8 cellular contexts compared by ENCODE assay signal in the genomic region with DNA sequence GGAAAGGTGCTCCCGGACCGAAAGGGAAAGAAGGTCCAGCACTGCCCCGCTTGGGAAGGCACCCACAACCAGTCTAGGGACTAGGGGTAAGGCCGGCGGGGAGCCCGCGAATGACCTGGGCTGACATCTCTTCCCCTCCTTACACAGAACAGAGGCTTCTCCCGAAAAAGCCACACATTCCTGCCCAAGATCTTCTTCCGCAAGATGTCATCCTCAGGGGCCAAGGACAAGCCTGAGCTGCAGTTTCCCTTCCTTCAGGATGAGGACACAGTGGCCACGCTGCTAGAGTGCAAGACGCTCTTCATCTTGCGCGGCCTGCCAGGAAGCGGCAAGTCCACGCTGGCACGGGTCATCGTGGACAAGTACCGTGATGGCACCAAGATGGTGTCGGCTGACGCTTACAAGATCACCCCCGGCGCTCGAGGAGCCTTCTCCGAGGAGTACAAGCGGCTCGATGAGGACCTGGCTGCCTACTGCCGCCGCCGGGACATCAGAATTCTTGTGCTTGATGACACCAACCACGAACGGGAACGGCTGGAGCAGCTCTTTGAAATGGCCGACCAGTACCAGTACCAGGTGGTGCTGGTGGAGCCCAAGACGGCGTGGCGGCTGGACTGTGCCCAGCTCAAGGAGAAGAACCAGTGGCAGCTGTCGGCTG. TPM values are rescaled to one million over a fixed set of nuclear protein-coding genes. Genes with fewer than 3 reads are reported as not detected.
A peak's percentile ranks its signal among the peaks of the same experiment; 100 is the strongest.
DNase-seq lines count a peak whose midpoint lies in the region; ATAC-seq, FAIRE-seq and TF ChIP-seq lines count a peak whose summit lies in the region.

No MANE protein-coding gene starts in this region.

- TF ChIP-seq CTCF in HepG2 (CRISPR knock-in tag; IDR thresholded peaks at IDR 0.05) = 0 out of 2 replicates have a peak, but pooled peaks have one; percentile 0
- no peak for TF ChIP-seq CTCF in thoracic aorta (IDR thresholded peaks at IDR 0.05)

- H3K4me3 Mint-ChIP-seq in activated CD4-positive, alpha-beta T cell treated with anti-CD3 and anti-CD28 coated beads, Interleukin-2, amount 10 ng/mL, durations not matched to agents 7 days and 5 days = peak overlapping the region; percentile 84

- H3K27ac Mint-ChIP-seq in activated CD4-positive, alpha-beta T cell treated with anti-CD3 and anti-CD28 coated beads, Interleukin-2, amount 10 ng/mL, durations not matched to agents 7 days and 5 days = peak overlapping the region; percentile 91

- WGBS in HepG2 (ENCODE audit: low lambda C conversion rate) = 94% methylated on average over 37 of the region's 37 CpGs

- ATAC-seq in HepG2 (no peak), thoracic aorta (ENCODE audit: insufficient number of reproducible peaks, low FRiP score, low read depth) (no peak), HG02763 (IDR thresholded peaks at IDR 0.05; ENCODE audit: unreplicated experiment) (no peak)

- in situ Hi-C loops in HepG2 (cut with HindIII; ENCODE audit: extremely low pct_ligation_motif_present, low pct_unique_long_range_greater_than_20kb) = loop anchor here (5.0 kb wide), 1 partner anchor 49 kb away; the partner anchor contains the start of gene DNAJC7

- no peak for DNase-seq in activated CD4-positive, alpha-beta T cell treated with anti-CD3 and anti-CD28 coated beads, Interleukin-2, amount 10 ng/mL, durations not matched to agents 7 days and 5 days
- DNase-seq in activated CD4-positive, alpha-beta T cell treated with anti-CD3 and anti-CD28 coated beads, Interleukin-2, amount 50 U/mL, for 4 hours = no peak
- DNase-seq in HepG2 (ENCODE audit: low spot score) (no peak), thoracic aorta (ENCODE audit: low spot score) (no peak), RKO (ENCODE audit: low spot score) (no peak), occipital lobe (lab: John Stamatoyannopoulos, UW) (no peak)

- CTCF ChIA-PET in activated CD4-positive, alpha-beta T cell treated with anti-CD3 and anti-CD28 coated beads, Interleukin-2, amount 10 ng/mL, durations not matched to agents 7 days and 5 days (lab: Charles Lee) = interaction anchor here (0.6 to 1.6 kb wide), 3 partner anchors 9 to 110 kb away, joined by 3 to 4 read pairs (median 3); partner anchors contain the start of gene ODAD4
- CTCF ChIA-PET in HepG2 (lab: Yijun Ruan, JAX; ENCODE audit: low intra/inter-chr PET ratio, low total read pairs) = no interaction called here

- no peaks in the 10 kb centered on the region; a peak in 1 of 5 replicates for H3K27me3 ChIP-seq in HepG2 (ENCODE audit: control insufficient read depth in 1 of 2, insufficient read depth in 2 of 2, low read length in 2 of 2)
- H3K27me3 ChIP-seq in thoracic aorta (replicated peaks; ENCODE audit: insufficient read depth) = no peaks in the 10 kb centered on the region

- peaks cover 53% of the 10 kb centered on the region for H3K4me1 Mint-ChIP-seq in activated CD4-positive, alpha-beta T cell treated with anti-CD3 and anti-CD28 coated beads, Interleukin-2, amount 10 ng/mL, durations not matched to agents 7 days and 5 days

- H3K36me3 ChIP-seq in HepG2 (replicated peaks in 1 of 2; ENCODE audit: control insufficient read depth in 1 of 2, insufficient read depth in 2 of 2, low read length in 2 of 2) (peaks cover 16 to 39% of the 10 kb centered on the region in 2 experiments), thoracic aorta (peaks cover 13% of the 10 kb centered on the region)

- H3K79me2 ChIP-seq in HepG2 (ENCODE audit: insufficient read depth, low read length) = peaks cover 40% of the 10 kb centered on the region

- H3K27ac ChIP-seq in angular gyrus (ENCODE audit: low read depth, low read length) = peak overlapping the region; percentile 98
- H3K27ac ChIP-seq in HepG2 (ENCODE audit: extremely low read length, insufficient read depth, low read length) = peak overlapping the region; percentile 83
- peak overlapping the region; percentile 69 to 85 for H3K27ac ChIP-seq in thoracic aorta

- H3K4me1 ChIP-seq in HepG2 (ENCODE audit: insufficient read depth, low read length) (peaks cover 59% of the 10 kb centered on the region), thoracic aorta (ENCODE audit: control insufficient read depth in 1 of 2, low read depth in 2 of 2) (peaks cover 4 to 48% of the 10 kb centered on the region in 2 donors)

- FAIRE-seq in HepG2 (lab: Jason Lieb, UNC) = no peak

- BruUV-seq in HepG2 (replicated peaks; lab: Mats Ljungman, UMichigan) = no TSS peak

- TF ChIP-seq EP300 in HepG2 (IDR thresholded peaks at IDR 0.05; ENCODE audit: low read depth in 2 of 2, low read length in 2 of 2) (no peak), HepG2 (CRISPR knock-in tag; IDR thresholded peaks at IDR 0.05; ENCODE audit: borderline replicate concordance) (no peak)

- peak overlapping the region; percentile 98 for H3K9ac ChIP-seq in HepG2 (ENCODE audit: insufficient read depth, low read depth, low read length)

- peak overlapping the region; percentile 90 for H3K4me2 ChIP-seq in HepG2 (ENCODE audit: low read depth, low read length)

- H3K9me3 ChIP-seq in HepG2 (ENCODE audit: low read length) = no peaks in the 10 kb centered on the region
- H3K9me3 ChIP-seq in thoracic aorta = no peaks in the 10 kb centered on the region

- TF ChIP-seq RAD21 in HepG2 (CRISPR knock-in tag; IDR thresholded peaks at IDR 0.05) = no peak

- H4K20me1 ChIP-seq in HepG2 (ENCODE audit: insufficient read depth, low read length) = peaks cover 12% of the 10 kb centered on the region; the same call in 1 of the 2 replicates

- H3K9me3 Mint-ChIP-seq in activated CD4-positive, alpha-beta T cell treated with anti-CD3 and anti-CD28 coated beads, Interleukin-2, amount 10 ng/mL, durations not matched to agents 7 days and 5 days = no peaks in the 10 kb centered on the region

- H3K36me3 Mint-ChIP-seq in activated CD4-positive, alpha-beta T cell treated with anti-CD3 and anti-CD28 coated beads, Interleukin-2, amount 10 ng/mL, durations not matched to agents 7 days and 5 days (ENCODE audit: low read depth) = peaks cover 39% of the 10 kb centered on the region

- no peak overlapping the region for H2AFZ ChIP-seq in HepG2 (ENCODE audit: low read length)

- POLR2A ChIA-PET in activated CD4-positive, alpha-beta T cell treated with anti-CD3 and anti-CD28 coated beads, Interleukin-2, amount 10 ng/mL, durations not matched to agents 7 days and 5 days (lab: Charles Lee) = interaction anchor here (3.0 kb wide), 1 partner anchor 145 kb away, joined by 7 read pairs; the partner anchor contains the start of gene DHX58
- POLR2A ChIA-PET in HepG2 (lab: Yijun Ruan, JAX) = interaction anchor here (1.0 to 9.0 kb wide), 9 partner anchors 8 to 136 kb away, joined by 3 to 180 read pairs (median 28); partner anchors contain the start of genes DNAJC7, NKIRAS2 and ODAD4

- TF ChIP-seq POLR2A in HepG2 (IDR thresholded peaks at IDR 0.05; ENCODE audit: insufficient read depth in 1 of 2, low read depth in 2 of 2, low read length in 2 of 2) = no peak

- peak overlapping the region; percentile 92 to 96 (median 93); a peak in 5 of 6 replicates for H3K4me3 ChIP-seq in HepG2 (replicated peaks in 1 of 3; ENCODE audit: insufficient read depth in 1 of 3, low read depth in 2 of 3, low read length in 3 of 3)
- H3K4me3 ChIP-seq in thoracic aorta = peak overlapping the region; percentile 93

- intact Hi-C loops in HepG2 (cut with micrococcal nuclease; ENCODE audit: unreplicated experiment) = no loop called here

- H3K27me3 Mint-ChIP-seq in activated CD4-positive, alpha-beta T cell treated with anti-CD3 and anti-CD28 coated beads, Interleukin-2, amount 10 ng/mL, durations not matched to agents 7 days and 5 days = peaks cover 2% of the 10 kb centered on the region

RNA-seq across cellular contexts. Expression of gene CNP, which starts 1.5 kb away (rescaled TPM):
- total RNA-seq in activated CD4-positive, alpha-beta T cell treated with anti-CD3 and anti-CD28 coated beads, Interleukin-2, amount 10 ng/mL, durations not matched to agents 7 days and 5 days = 10 to 100 TPM; 81.2 to 97.5 TPM
- total RNA-seq in HepG2 (2016; rRNA removed; fragmentation: Illumina TruSeq; extraction: Trizol) (161 and 170 TPM in 2 replicates), thoracic aorta (10 to 100 TPM; 32.4 to 56.3 TPM), occipital lobe (40.7 TPM)
- total RNA-seq in HepG2 (2016; cell fraction: cytosol; rRNA removed; fragmentation: Illumina TruSeq; extraction: Trizol; ENCODE audit: low read depth) = 13.1 and 14.4 TPM in 2 replicates
- total RNA-seq in HepG2 (2016; cell fraction: insoluble cytoplasmic fraction; rRNA removed; fragmentation: Illumina TruSeq; extraction: Trizol) = 142 and 170 TPM in 2 replicates
- total RNA-seq in HepG2 (2016; cell fraction: membrane; rRNA removed; fragmentation: Illumina TruSeq; extraction: Trizol) = 61.3 and 66.7 TPM in 2 replicates
- total RNA-seq in HepG2 (2016; cell fraction: nucleus; rRNA removed; fragmentation: Illumina TruSeq; extraction: Trizol) = 95.4 and 98.2 TPM in 2 replicates
- polyA plus RNA-seq in HepG2 (2011; rRNA removed) = 97.2 and 105 TPM in 2 replicates
- polyA plus RNA-seq in HepG2 (2011; cell fraction: cytosol; rRNA removed) = 67.5 and 85.5 TPM in 2 replicates
- 104 and 124 TPM in 2 replicates for polyA plus RNA-seq in HepG2 (2011; cell fraction: nucleus; rRNA removed)
- 42.6 and 44.3 TPM in 2 replicates for polyA plus RNA-seq in HepG2 (2012)
- polyA plus RNA-seq in HepG2 (2016; cell fraction: cytosol; fragmentation: Illumina TruSeq; extraction: Trizol; ENCODE audit: low read depth) = 18.7 and 20.0 TPM in 2 replicates
- polyA plus RNA-seq in HepG2 (2016; cell fraction: insoluble cytoplasmic fraction; fragmentation: Illumina TruSeq; extraction: Trizol; ENCODE audit: low read depth) = 172 and 192 TPM in 2 replicates
- polyA plus RNA-seq in HepG2 (2016; cell fraction: membrane; fragmentation: Illumina TruSeq; extraction: Trizol; ENCODE audit: low read depth) = 49.0 TPM in 2 replicates
- 178 and 180 TPM in 2 replicates for polyA plus RNA-seq in HepG2 (2016; cell fraction: nucleus; fragmentation: Illumina TruSeq; extraction: Trizol; ENCODE audit: insufficient read depth, low read depth)
- 256 and 859 TPM in 2 replicates for polyA minus RNA-seq in HepG2 (2011; rRNA and poly(A)+ RNA removed; ENCODE audit: low replicate concordance)
- 126 and 130 TPM in 2 replicates for polyA minus RNA-seq in HepG2 (2011; cell fraction: cytosol; rRNA and poly(A)+ RNA removed)
- polyA minus RNA-seq in HepG2 (2011; cell fraction: nucleus; rRNA and poly(A)+ RNA removed) = 93.4 and 142 TPM in 2 replicates

RNA-seq across cellular contexts. Expression of gene ODAD4, which starts 37.6 kb away (rescaled TPM):
- under 1 TPM; 0.40 to 0.42 TPM for total RNA-seq in activated CD4-positive, alpha-beta T cell treated with anti-CD3 and anti-CD28 coated beads, Interleukin-2, amount 10 ng/mL, durations not matched to agents 7 days and 5 days
- total RNA-seq in HepG2 (2016; rRNA removed; fragmentation: Illumina TruSeq; extraction: Trizol) (0.53 and 0.60 TPM in 2 replicates), thoracic aorta (1 to 10 TPM; 1.1 to 2.2 TPM), occipital lobe (1.6 TPM)
- 0.18 TPM in 1 of 2 replicates, not detected in the other for total RNA-seq in HepG2 (2016; cell fraction: cytosol; rRNA removed; fragmentation: Illumina TruSeq; extraction: Trizol; ENCODE audit: low read depth)
- 0.41 and 0.92 TPM in 2 replicates for total RNA-seq in HepG2 (2016; cell fraction: insoluble cytoplasmic fraction; rRNA removed; fragmentation: Illumina TruSeq; extraction: Trizol)
- total RNA-seq in HepG2 (2016; cell fraction: membrane; rRNA removed; fragmentation: Illumina TruSeq; extraction: Trizol) = 0.09 and 0.28 TPM in 2 replicates
- total RNA-seq in HepG2 (2016; cell fraction: nucleus; rRNA removed; fragmentation: Illumina TruSeq; extraction: Trizol) = 0.37 and 1.4 TPM in 2 replicates
- 0.48 and 0.73 TPM in 2 replicates for polyA plus RNA-seq in HepG2 (2011; rRNA removed)
- polyA plus RNA-seq in HepG2 (2011; cell fraction: cytosol; rRNA removed) = 0.15 and 0.35 TPM in 2 replicates
- 0.88 and 1.5 TPM in 2 replicates for polyA plus RNA-seq in HepG2 (2011; cell fraction: nucleus; rRNA removed)
- polyA plus RNA-seq in HepG2 (2012) = 0.57 and 0.59 TPM in 2 replicates
- polyA plus RNA-seq in HepG2 (2016; cell fraction: cytosol; fragmentation: Illumina TruSeq; extraction: Trizol; ENCODE audit: low read depth) = 0.10 TPM in 1 of 2 replicates, not detected in the other
- 0.72 and 1.5 TPM in 2 replicates for polyA plus RNA-seq in HepG2 (2016; cell fraction: insoluble cytoplasmic fraction; fragmentation: Illumina TruSeq; extraction: Trizol; ENCODE audit: low read depth)
- polyA plus RNA-seq in HepG2 (2016; cell fraction: membrane; fragmentation: Illumina TruSeq; extraction: Trizol; ENCODE audit: low read depth) = 0.08 TPM in 1 of 2 replicates, not detected in the other
- 0.74 and 1.3 TPM in 2 replicates for polyA plus RNA-seq in HepG2 (2016; cell fraction: nucleus; fragmentation: Illumina TruSeq; extraction: Trizol; ENCODE audit: insufficient read depth, low read depth)
- 0.48 TPM in 1 of 2 replicates, not detected in the other for polyA minus RNA-seq in HepG2 (2011; rRNA and poly(A)+ RNA removed; ENCODE audit: low replicate concordance)
- polyA minus RNA-seq in HepG2 (2011; cell fraction: cytosol; rRNA and poly(A)+ RNA removed) = not detected in 2 replicates
- 1.3 and 4.0 TPM in 2 replicates for polyA minus RNA-seq in HepG2 (2011; cell fraction: nucleus; rRNA and poly(A)+ RNA removed)

RNA-seq across cellular contexts. Expression of gene DNAJC7, which starts 49.2 kb away (rescaled TPM):
- total RNA-seq in activated CD4-positive, alpha-beta T cell treated with anti-CD3 and anti-CD28 coated beads, Interleukin-2, amount 10 ng/mL, durations not matched to agents 7 days and 5 days = 10 to 100 TPM; 93.3 to 94.8 TPM
- total RNA-seq in HepG2 (2016; rRNA removed; fragmentation: Illumina TruSeq; extraction: Trizol) (132 and 179 TPM in 2 replicates), thoracic aorta (10 to 100 TPM; 61.2 to 80.6 TPM), occipital lobe (78.0 TPM)
- total RNA-seq in HepG2 (2016; cell fraction: cytosol; rRNA removed; fragmentation: Illumina TruSeq; extraction: Trizol; ENCODE audit: low read depth) = 46.7 and 51.0 TPM in 2 replicates
- 140 and 190 TPM in 2 replicates for total RNA-seq in HepG2 (2016; cell fraction: insoluble cytoplasmic fraction; rRNA removed; fragmentation: Illumina TruSeq; extraction: Trizol)
- total RNA-seq in HepG2 (2016; cell fraction: membrane; rRNA removed; fragmentation: Illumina TruSeq; extraction: Trizol) = 65.8 and 75.9 TPM in 2 replicates
- total RNA-seq in HepG2 (2016; cell fraction: nucleus; rRNA removed; fragmentation: Illumina TruSeq; extraction: Trizol) = 79.3 and 85.4 TPM in 2 replicates
- polyA plus RNA-seq in HepG2 (2011; rRNA removed) = 47.7 and 54.7 TPM in 2 replicates
- 23.0 and 30.1 TPM in 2 replicates for polyA plus RNA-seq in HepG2 (2011; cell fraction: cytosol; rRNA removed)
- polyA plus RNA-seq in HepG2 (2011; cell fraction: nucleus; rRNA removed) = 24.7 and 29.9 TPM in 2 replicates
- 75.2 and 76.1 TPM in 2 replicates for polyA plus RNA-seq in HepG2 (2012)
- polyA plus RNA-seq in HepG2 (2016; cell fraction: cytosol; fragmentation: Illumina TruSeq; extraction: Trizol; ENCODE audit: low read depth) = 45.0 and 48.2 TPM in 2 replicates
- polyA plus RNA-seq in HepG2 (2016; cell fraction: insoluble cytoplasmic fraction; fragmentation: Illumina TruSeq; extraction: Trizol; ENCODE audit: low read depth) = 221 and 228 TPM in 2 replicates
- 64.6 and 70.7 TPM in 2 replicates for polyA plus RNA-seq in HepG2 (2016; cell fraction: membrane; fragmentation: Illumina TruSeq; extraction: Trizol; ENCODE audit: low read depth)
- polyA plus RNA-seq in HepG2 (2016; cell fraction: nucleus; fragmentation: Illumina TruSeq; extraction: Trizol; ENCODE audit: insufficient read depth, low read depth) = 97.9 and 98.9 TPM in 2 replicates
- 61.1 and 62.3 TPM in 2 replicates for polyA minus RNA-seq in HepG2 (2011; rRNA and poly(A)+ RNA removed; ENCODE audit: low replicate concordance)
- polyA minus RNA-seq in HepG2 (2011; cell fraction: cytosol; rRNA and poly(A)+ RNA removed) = 44.7 and 52.7 TPM in 2 replicates
- polyA minus RNA-seq in HepG2 (2011; cell fraction: nucleus; rRNA and poly(A)+ RNA removed) = 116 and 129 TPM in 2 replicates

RNA-seq across cellular contexts. Expression of gene ACLY, which starts 49.3 kb away (rescaled TPM):
- 100 to 1,000 TPM; 143 to 150 TPM for total RNA-seq in activated CD4-positive, alpha-beta T cell treated with anti-CD3 and anti-CD28 coated beads, Interleukin-2, amount 10 ng/mL, durations not matched to agents 7 days and 5 days
- total RNA-seq in HepG2 (2016; rRNA removed; fragmentation: Illumina TruSeq; extraction: Trizol) (218 and 277 TPM in 2 replicates), thoracic aorta (10 to 100 TPM; 76.3 to 81.5 TPM), occipital lobe (118 TPM)
- total RNA-seq in HepG2 (2016; cell fraction: cytosol; rRNA removed; fragmentation: Illumina TruSeq; extraction: Trizol; ENCODE audit: low read depth) = 24.5 and 29.0 TPM in 2 replicates
- 218 and 232 TPM in 2 replicates for total RNA-seq in HepG2 (2016; cell fraction: insoluble cytoplasmic fraction; rRNA removed; fragmentation: Illumina TruSeq; extraction: Trizol)
- 75.9 and 85.9 TPM in 2 replicates for total RNA-seq in HepG2 (2016; cell fraction: membrane; rRNA removed; fragmentation: Illumina TruSeq; extraction: Trizol)
- total RNA-seq in HepG2 (2016; cell fraction: nucleus; rRNA removed; fragmentation: Illumina TruSeq; extraction: Trizol) = 147 and 157 TPM in 2 replicates
- polyA plus RNA-seq in HepG2 (2011; rRNA removed) = 111 and 143 TPM in 2 replicates
- polyA plus RNA-seq in HepG2 (2011; cell fraction: cytosol; rRNA removed) = 98.4 and 118 TPM in 2 replicates
- 94.3 and 115 TPM in 2 replicates for polyA plus RNA-seq in HepG2 (2011; cell fraction: nucleus; rRNA removed)
- 93.3 and 115 TPM in 2 replicates for polyA plus RNA-seq in HepG2 (2012)
- 12.6 and 14.2 TPM in 2 replicates for polyA plus RNA-seq in HepG2 (2016; cell fraction: cytosol; fragmentation: Illumina TruSeq; extraction: Trizol; ENCODE audit: low read depth)
- 183 and 215 TPM in 2 replicates for polyA plus RNA-seq in HepG2 (2016; cell fraction: insoluble cytoplasmic fraction; fragmentation: Illumina TruSeq; extraction: Trizol; ENCODE audit: low read depth)
- 30.1 and 37.0 TPM in 2 replicates for polyA plus RNA-seq in HepG2 (2016; cell fraction: membrane; fragmentation: Illumina TruSeq; extraction: Trizol; ENCODE audit: low read depth)
- 178 and 193 TPM in 2 replicates for polyA plus RNA-seq in HepG2 (2016; cell fraction: nucleus; fragmentation: Illumina TruSeq; extraction: Trizol; ENCODE audit: insufficient read depth, low read depth)
- polyA minus RNA-seq in HepG2 (2011; rRNA and poly(A)+ RNA removed; ENCODE audit: low replicate concordance) = 364 TPM in 2 replicates
- 190 and 249 TPM in 2 replicates for polyA minus RNA-seq in HepG2 (2011; cell fraction: cytosol; rRNA and poly(A)+ RNA removed)
- 60.3 and 96.6 TPM in 2 replicates for polyA minus RNA-seq in HepG2 (2011; cell fraction: nucleus; rRNA and poly(A)+ RNA removed)

RNA-seq across cellular contexts. Expression of gene NKIRAS2, which starts 51.8 kb away (rescaled TPM):
- total RNA-seq in activated CD4-positive, alpha-beta T cell treated with anti-CD3 and anti-CD28 coated beads, Interleukin-2, amount 10 ng/mL, durations not matched to agents 7 days and 5 days = 10 to 100 TPM; 23.3 to 25.5 TPM
- total RNA-seq in HepG2 (2016; rRNA removed; fragmentation: Illumina TruSeq; extraction: Trizol) (26.8 and 27.9 TPM in 2 replicates), thoracic aorta (10 to 100 TPM; 43.8 to 46.2 TPM), occipital lobe (31.5 TPM)
- total RNA-seq in HepG2 (2016; cell fraction: cytosol; rRNA removed; fragmentation: Illumina TruSeq; extraction: Trizol; ENCODE audit: low read depth) = 17.3 and 18.4 TPM in 2 replicates
- 21.1 and 25.4 TPM in 2 replicates for total RNA-seq in HepG2 (2016; cell fraction: insoluble cytoplasmic fraction; rRNA removed; fragmentation: Illumina TruSeq; extraction: Trizol)
- total RNA-seq in HepG2 (2016; cell fraction: membrane; rRNA removed; fragmentation: Illumina TruSeq; extraction: Trizol) = 36.4 and 39.9 TPM in 2 replicates
- 13.2 and 14.4 TPM in 2 replicates for total RNA-seq in HepG2 (2016; cell fraction: nucleus; rRNA removed; fragmentation: Illumina TruSeq; extraction: Trizol)
- 42.0 and 48.5 TPM in 2 replicates for polyA plus RNA-seq in HepG2 (2011; rRNA removed)
- polyA plus RNA-seq in HepG2 (2011; cell fraction: cytosol; rRNA removed) = 38.1 and 38.8 TPM in 2 replicates
- polyA plus RNA-seq in HepG2 (2011; cell fraction: nucleus; rRNA removed) = 36.5 and 41.2 TPM in 2 replicates
- polyA plus RNA-seq in HepG2 (2012) = 23.6 and 24.0 TPM in 2 replicates
- 15.6 and 18.2 TPM in 2 replicates for polyA plus RNA-seq in HepG2 (2016; cell fraction: cytosol; fragmentation: Illumina TruSeq; extraction: Trizol; ENCODE audit: low read depth)
- 26.9 and 33.5 TPM in 2 replicates for polyA plus RNA-seq in HepG2 (2016; cell fraction: insoluble cytoplasmic fraction; fragmentation: Illumina TruSeq; extraction: Trizol; ENCODE audit: low read depth)
- 35.0 and 37.3 TPM in 2 replicates for polyA plus RNA-seq in HepG2 (2016; cell fraction: membrane; fragmentation: Illumina TruSeq; extraction: Trizol; ENCODE audit: low read depth)
- 29.9 and 31.9 TPM in 2 replicates for polyA plus RNA-seq in HepG2 (2016; cell fraction: nucleus; fragmentation: Illumina TruSeq; extraction: Trizol; ENCODE audit: insufficient read depth, low read depth)
- polyA minus RNA-seq in HepG2 (2011; rRNA and poly(A)+ RNA removed; ENCODE audit: low replicate concordance) = 47.3 TPM in 2 replicates
- polyA minus RNA-seq in HepG2 (2011; cell fraction: cytosol; rRNA and poly(A)+ RNA removed) = 15.6 and 18.5 TPM in 2 replicates
- polyA minus RNA-seq in HepG2 (2011; cell fraction: nucleus; rRNA and poly(A)+ RNA removed) = 15.3 and 17.8 TPM in 2 replicates
